In the genomic region with DNA sequence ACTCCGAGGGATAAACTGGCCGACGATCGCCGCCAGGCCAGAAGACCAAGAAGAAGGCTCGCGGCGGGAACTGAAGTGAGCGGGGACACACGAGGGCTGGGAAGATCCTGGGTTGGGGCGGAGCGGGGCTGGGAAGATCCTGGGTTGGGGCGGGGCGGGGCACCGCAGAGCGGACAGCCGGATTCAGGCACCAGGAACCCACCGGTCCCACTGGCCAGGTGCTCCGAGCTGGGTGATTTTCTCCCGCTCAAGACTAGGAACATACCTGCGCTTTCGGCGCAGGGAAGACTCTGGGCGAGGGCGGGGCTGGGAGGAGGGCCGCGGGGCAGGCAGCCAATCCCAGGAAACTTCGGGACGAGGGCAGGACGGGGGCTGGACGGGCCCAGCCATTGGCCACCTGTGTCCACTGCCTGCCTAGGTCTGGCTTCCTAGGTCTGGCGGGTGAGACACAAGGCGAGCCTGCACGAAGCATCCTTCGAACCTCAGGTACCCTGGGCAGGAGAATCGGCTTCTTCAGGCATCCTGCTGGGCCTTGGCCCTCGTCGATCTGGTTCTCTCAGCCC, we compare ENCODE assay signal across 9 cellular contexts. TPM values are rescaled to one million over a fixed set of nuclear protein-coding genes. Genes with fewer than 3 reads are reported as not detected.
DNase-seq lines count a peak whose midpoint lies in the region; ATAC-seq, FAIRE-seq and TF ChIP-seq lines count a peak whose summit lies in the region.
"Had no signal": no experiment of that assay in that cellular context is flagged by ENCODE, and none has a peak within 500 bp of the region (broad histone marks: within the 10 kb centered on the region; RNA-seq: fewer than 3 reads in every experiment).

A gene with protein sequence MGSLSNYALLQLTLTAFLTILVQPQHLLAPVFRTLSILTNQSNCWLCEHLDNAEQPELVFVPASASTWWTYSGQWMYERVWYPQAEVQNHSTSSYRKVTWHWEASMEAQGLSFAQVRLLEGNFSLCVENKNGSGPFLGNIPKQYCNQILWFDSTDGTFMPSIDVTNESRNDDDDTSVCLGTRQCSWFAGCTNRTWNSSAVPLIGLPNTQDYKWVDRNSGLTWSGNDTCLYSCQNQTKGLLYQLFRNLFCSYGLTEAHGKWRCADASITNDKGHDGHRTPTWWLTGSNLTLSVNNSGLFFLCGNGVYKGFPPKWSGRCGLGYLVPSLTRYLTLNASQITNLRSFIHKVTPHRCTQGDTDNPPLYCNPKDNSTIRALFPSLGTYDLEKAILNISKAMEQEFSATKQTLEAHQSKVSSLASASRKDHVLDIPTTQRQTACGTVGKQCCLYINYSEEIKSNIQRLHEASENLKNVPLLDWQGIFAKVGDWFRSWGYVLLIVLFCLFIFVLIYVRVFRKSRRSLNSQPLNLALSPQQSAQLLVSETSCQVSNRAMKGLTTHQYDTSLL (minus strand): TSS at position 77 of the 563 bp plus-strand sequence. CDS start 5,905 bp downstream, outside the sequence.

- H3K9ac ChIP-seq in K562 (ENCODE audit: insufficient read depth in 1 of 2, low read depth in 2 of 2, low read length in 2 of 2) (peak within 1 kb of the TSS in 1 of 2 experiments; percentile 20; a peak in 2 of 4 replicates), iPS-15b (ENCODE audit: low read depth, low read length) (no peak within 1 kb of the TSS)

- H3K4me3 ChIP-seq in BE2C (ENCODE audit: low read depth, low read length) (peak within 1 kb of the TSS; percentile 51), K562 (0 out of 2 replicates have a peak within 1 kb of the TSS, but pooled peaks have one; percentile 6), iPS-15b (ENCODE audit: low read depth, low read length) (peak within 1 kb of the TSS; percentile 42), sigmoid colon (peak within 1 kb of the TSS; percentile 18 to 59 (median 52))

- no TSS peak for BruUV-seq in K562 (replicated peaks; lab: Mats Ljungman, UMichigan)

- peak within 1 kb of the TSS; percentile 45; the same call in 1 of the 2 replicates for H2AFZ ChIP-seq in K562 (ENCODE audit: low read depth, low read length)

- TF ChIP-seq EP300 in K562 (IDR thresholded peaks at IDR 0.05; ENCODE audit: low read length) (no peak), sigmoid colon (IDR thresholded peaks at IDR 0.05) (no peak)

- H3K4me1 Mint-ChIP-seq in IgD-negative memory B cell: peaks cover 3 to 13% (median 7%) of the 10 kb centered on the region in 3 donors

- H3K9me1 ChIP-seq in K562 (ENCODE audit: control insufficient read depth, insufficient read depth, low read length): no peaks in the 10 kb centered on the region

- no peak for TF ChIP-seq CTCF in BE2C (IDR thresholded peaks at IDR 0.05; ENCODE audit: low read depth, low read length)
- TF ChIP-seq CTCF in K562 (IDR thresholded peaks at IDR 0.05 in 2 of 3, conservative IDR thresholded peaks at IDR 0.05 in 1 of 3; ENCODE audit: insufficient read depth in 2 of 3, low read depth in 1 of 3, low read length in 3 of 3): no peak
- TF ChIP-seq CTCF in sigmoid colon (IDR thresholded peaks at IDR 0.05): no peak

- H4K20me1 ChIP-seq in K562 (replicated peaks; ENCODE audit: control insufficient read depth, insufficient read depth, low read length): no peaks in the 10 kb centered on the region

- in situ Hi-C loops in K562 (cut with MboI): no loop called here

- H3K9me3 ChIP-seq in BE2C (no peaks in the 10 kb centered on the region), K562 (replicated peaks; ENCODE audit: control insufficient read depth, insufficient read depth, low read depth, low read length) (no peaks in the 10 kb centered on the region), iPS-15b (ENCODE audit: control insufficient read depth, insufficient read depth, low read length) (no peaks in the 10 kb centered on the region), sigmoid colon (no peaks in the 10 kb centered on the region)

- H3K36me3 Mint-ChIP-seq in IgD-negative memory B cell: peaks cover 5% of the 10 kb centered on the region

- H3K27me3 ChIP-seq in BE2C (peaks cover 5% of the 10 kb centered on the region; the same call in 1 of the 2 replicates), K562 (ENCODE audit: control insufficient read depth in 2 of 2, insufficient read depth in 2 of 2, low read length in 2 of 2) (peaks cover 19 to 55% of the 10 kb centered on the region in 2 experiments), iPS-15b (ENCODE audit: control insufficient read depth, insufficient read depth, low read length) (peaks cover 27% of the 10 kb centered on the region), sigmoid colon (peaks cover 5 to 18% (median 7%) of the 10 kb centered on the region in 3 donors)

- intact Hi-C loops in K562 (cut with micrococcal nuclease): no loop called here
- intact Hi-C loops in sigmoid colon (cut with DNase I): no loop called here

- peak within 1 kb of the TSS; percentile 3 to 87 (median 79) for H3K4me3 Mint-ChIP-seq in IgD-negative memory B cell

- peaks cover 0 to 3% (median 0%) of the 10 kb centered on the region in 3 donors for H3K9me3 Mint-ChIP-seq in IgD-negative memory B cell

- TF ChIP-seq RAD21 in K562 (CRISPR knock-in tag; conservative IDR thresholded peaks at IDR 0.05 in 1 of 2, IDR thresholded peaks at IDR 0.05 in 1 of 2): no peak

- POLR2A ChIA-PET in K562 (lab: Yijun Ruan, JAX): no interaction called here

- CTCF ChIA-PET in K562 (lab: Yijun Ruan, JAX; ENCODE audit: low intra/inter-chr PET ratio): no interaction called here

- no peak within 1 kb of the TSS for H3K27ac ChIP-seq in K562 (ENCODE audit: extremely low read depth, low read depth, low read length)
- peak within 1 kb of the TSS in 1 of 4 donors; percentile 9 for H3K27ac ChIP-seq in sigmoid colon

- TF ChIP-seq POLR2A in K562 (conservative IDR thresholded peaks at IDR 0.05) (no peak), sigmoid colon (IDR thresholded peaks at IDR 0.05) (no peak)

- H3K4me2 ChIP-seq in K562 (ENCODE audit: insufficient read depth, low read length): peak within 1 kb of the TSS; percentile 11; the same call in 1 of the 2 replicates

- DNase-seq in BE2C: peak; percentile 45
- DNase-seq in K562 (ENCODE audit: extremely low read depth in 1 of 4, low spot score in 3 of 4): peak; percentile 13 to 40 (median 36)
- DNase-seq in sigmoid colon: peak; percentile 69
- DNase-seq in stimulated activated naive CD4-positive, alpha-beta T cell (lab: John Stamatoyannopoulos, UW): no peak

- no peaks in the 10 kb centered on the region for H3K79me2 ChIP-seq in K562 (ENCODE audit: control insufficient read depth, insufficient read depth, low read length)

- H3K4me1 ChIP-seq in BE2C (no peaks in the 10 kb centered on the region), K562 (replicated peaks in 1 of 2; ENCODE audit: control insufficient read depth in 2 of 2, insufficient read depth in 2 of 2, low read length in 2 of 2) (peaks cover 0 to 11% of the 10 kb centered on the region in 2 experiments; a peak in 3 of 5 replicates), iPS-15b (ENCODE audit: control insufficient read depth, insufficient read depth, low read length) (peaks cover 2% of the 10 kb centered on the region), sigmoid colon (peaks cover 0 to 28% (median 16%) of the 10 kb centered on the region in 4 donors)

- peak; percentile 84 for ATAC-seq in K562
- no peak for ATAC-seq in GM19023 (IDR thresholded peaks at IDR 0.05; ENCODE audit: unreplicated experiment)
- ATAC-seq in GM18520 (IDR thresholded peaks at IDR 0.05; ENCODE audit: unreplicated experiment): no peak

- no peak for FAIRE-seq in K562 (lab: Jason Lieb, UNC)
- FAIRE-seq: endometrium had no signal

- no peaks in the 10 kb centered on the region for H3K36me3 ChIP-seq in BE2C
- no peaks in the 10 kb centered on the region for H3K36me3 ChIP-seq in K562 (ENCODE audit: control insufficient read depth, insufficient read depth, low read length)
- no peaks in the 10 kb centered on the region for H3K36me3 ChIP-seq in iPS-15b (ENCODE audit: control insufficient read depth, insufficient read depth, low read length)
- H3K36me3 ChIP-seq in sigmoid colon: no peaks in the 10 kb centered on the region

- peak within 1 kb of the TSS in 1 of 3 donors; percentile 60 for H3K27ac Mint-ChIP-seq in IgD-negative memory B cell

- H3K27me3 Mint-ChIP-seq in IgD-negative memory B cell: peaks cover 42% of the 10 kb centered on the region

- WGBS in K562 (ENCODE audit: insufficient coverage, low coverage, missing lambda C conversion rate): 27% methylated on average over 19 of the region's 38 CpGs
- WGBS in sigmoid colon, 2 donors: 9 to 10% methylated on average over 38 of the region's 38 CpGs

TF ChIP-seq in K562, 482 proteins besides CTCF, POLR2A, EP300 and RAD21 (continues in another document):
- TF ChIP-seq SOX6 (IDR thresholded peaks at IDR 0.05): no peak
- no peak for TF ChIP-seq CCNT2 (IDR thresholded peaks at IDR 0.05; ENCODE audit: borderline replicate concordance, extremely low read depth, insufficient read length, low read depth, low read length)
- TF ChIP-seq ZNF41 (CRISPR knock-in tag; conservative IDR thresholded peaks at IDR 0.05): no peak
- TF ChIP-seq ZNF24 (IDR thresholded peaks at IDR 0.05): no peak
- TF ChIP-seq HNRNPLL (IDR thresholded peaks at IDR 0.05; ENCODE audit: low read depth, low read length, poor library complexity, severe bottlenecking): peak; percentile 78

RNA-seq across cellular contexts. Expression of the gene that starts here (rescaled TPM):
- not detected for polyA plus RNA-seq in BE2C (2012; ENCODE audit: insufficient read depth, insufficient read length, low read depth)
- polyA plus RNA-seq in IgD-negative memory B cell (not detected), K562 (2011; rRNA removed) (0.57 TPM in 1 of 2 replicates, not detected in the other), K562 (2014; fragmentation: Illumina TruSeq; extraction: Trizol) (0.39 and 0.40 TPM in 2 replicates), K562 (2014; fragmentation: Nextera tagmentation; extraction: Ambion mirVana) (under 1 TPM; 0.04 to 0.32 TPM), K562 (2014; rRNA removed) (0.20 and 0.25 TPM in 2 replicates), sigmoid colon (under 1 TPM in 1 of 3 donors, not detected in 2; 0.66 TPM)
- 0.81 and 0.99 TPM in 2 replicates for total RNA-seq in K562 (2011; cell fraction: chromatin; rRNA removed; ENCODE audit: low replicate concordance)
- total RNA-seq in K562 (2011; cell fraction: nucleolus; rRNA removed): 0.50 and 0.92 TPM in 2 replicates
- 0.81 and 1.2 TPM in 2 replicates for total RNA-seq in K562 (2011; cell fraction: nucleoplasm; rRNA removed)
- total RNA-seq in K562 (2014; rRNA removed) (0.18 and 0.24 TPM in 2 replicates), K562 (2014; rRNA removed; fragmentation: Illumina TruSeq; extraction: Trizol) (0.22 and 0.25 TPM in 2 replicates), K562 (2015; rRNA removed; fragmentation: Illumina TruSeq; extraction: Trizol) (0.15 and 0.25 TPM in 2 replicates), K562 (2021) (0.44 and 0.54 TPM in 2 replicates), sigmoid colon (not detected)
- 0.06 and 0.27 TPM in 2 replicates for polyA plus RNA-seq in K562 (2011; cell fraction: cytosol; rRNA removed)
- polyA plus RNA-seq in K562 (2011; cell fraction: nucleus; rRNA removed): 0.14 TPM in 1 of 2 replicates, not detected in the other
- 0.29 and 0.30 TPM in 2 replicates for polyA plus RNA-seq in K562 (2012)
- polyA minus RNA-seq in K562 (2011; rRNA and poly(A)+ RNA removed): 0.60 TPM in 1 of 2 replicates, not detected in the other
- polyA minus RNA-seq in K562 (2011; cell fraction: cytosol; rRNA and poly(A)+ RNA removed): not detected in 2 replicates
- polyA minus RNA-seq in K562 (2011; cell fraction: nucleus; rRNA and poly(A)+ RNA removed): 0.27 TPM in 1 of 2 replicates, not detected in the other

Comparison
In these comparisons a context has a peak if more than half of its experiments do, and no peak if none do; other contexts are left out.
1. Peak in DNase-seq and H3K4me3 ChIP-seq in sigmoid colon; RNA of the gene not detected or under 1 TPM.
2. DNase-seq: peak in BE2C (single experiment) and K562 (4 of 4); none in stimulated activated naive CD4-positive, alpha-beta T cell (0 of 6).
3. Peak in every context shown above with its lines, with median percentiles within 50 percentile points of each other: H3K4me3 ChIP-seq.